ENCODE assay signal across 1 cellular context in the genomic region with DNA sequence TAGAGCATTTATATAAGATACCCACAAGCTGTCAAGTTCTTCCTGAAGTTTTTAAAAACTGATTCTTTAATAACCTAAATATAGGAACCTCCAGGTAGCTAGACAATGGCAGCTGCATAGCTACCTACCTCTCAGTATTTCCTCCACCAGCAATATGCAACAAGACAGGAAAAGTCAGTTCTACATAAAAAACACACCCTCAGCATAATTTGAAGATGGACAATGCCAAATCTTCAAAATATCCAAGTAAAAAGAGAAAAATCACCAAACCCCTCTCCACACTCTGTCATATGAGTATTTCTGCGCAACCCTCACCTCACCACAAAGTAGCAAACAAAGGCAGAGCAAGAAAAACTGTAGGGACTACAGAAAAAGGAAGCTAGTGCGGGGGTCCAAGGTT.
TF ChIP-seq lines count a peak whose summit lies in the region.

No MANE protein-coding gene starts in this region.

TF ChIP-seq in K562, 482 proteins besides CTCF, POLR2A, EP300 and RAD21:
- no peak for TF ChIP-seq NCOA6 (IDR thresholded peaks at IDR 0.05)
- no peak for TF ChIP-seq RBM25 (IDR thresholded peaks at IDR 0.05; ENCODE audit: low read depth, low read length, severe bottlenecking)
- peak; percentile 61 for TF ChIP-seq ZNF316 (IDR thresholded peaks at IDR 0.05)
- TF ChIP-seq, protein P1, sequence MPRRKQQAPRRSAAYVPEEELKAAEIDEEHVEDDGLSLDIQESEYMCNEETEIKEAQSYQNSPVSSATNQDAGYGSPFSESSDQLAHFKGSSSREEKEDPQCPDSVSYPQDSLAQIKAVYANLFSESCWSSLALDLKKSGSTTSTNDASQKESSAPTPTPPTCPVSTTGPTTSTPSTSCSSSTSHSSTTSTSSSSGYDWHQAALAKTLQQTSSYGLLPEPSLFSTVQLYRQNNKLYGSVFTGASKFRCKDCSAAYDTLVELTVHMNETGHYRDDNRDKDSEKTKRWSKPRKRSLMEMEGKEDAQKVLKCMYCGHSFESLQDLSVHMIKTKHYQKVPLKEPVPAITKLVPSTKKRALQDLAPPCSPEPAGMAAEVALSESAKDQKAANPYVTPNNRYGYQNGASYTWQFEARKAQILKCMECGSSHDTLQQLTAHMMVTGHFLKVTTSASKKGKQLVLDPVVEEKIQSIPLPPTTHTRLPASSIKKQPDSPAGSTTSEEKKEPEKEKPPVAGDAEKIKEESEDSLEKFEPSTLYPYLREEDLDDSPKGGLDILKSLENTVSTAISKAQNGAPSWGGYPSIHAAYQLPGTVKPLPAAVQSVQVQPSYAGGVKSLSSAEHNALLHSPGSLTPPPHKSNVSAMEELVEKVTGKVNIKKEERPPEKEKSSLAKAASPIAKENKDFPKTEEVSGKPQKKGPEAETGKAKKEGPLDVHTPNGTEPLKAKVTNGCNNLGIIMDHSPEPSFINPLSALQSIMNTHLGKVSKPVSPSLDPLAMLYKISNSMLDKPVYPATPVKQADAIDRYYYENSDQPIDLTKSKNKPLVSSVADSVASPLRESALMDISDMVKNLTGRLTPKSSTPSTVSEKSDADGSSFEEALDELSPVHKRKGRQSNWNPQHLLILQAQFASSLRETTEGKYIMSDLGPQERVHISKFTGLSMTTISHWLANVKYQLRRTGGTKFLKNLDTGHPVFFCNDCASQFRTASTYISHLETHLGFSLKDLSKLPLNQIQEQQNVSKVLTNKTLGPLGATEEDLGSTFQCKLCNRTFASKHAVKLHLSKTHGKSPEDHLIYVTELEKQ (CRISPR knock-in tag; IDR thresholded peaks at IDR 0.05): no peak
- no peak for TF ChIP-seq SIRT6 (IDR thresholded peaks at IDR 0.05; ENCODE audit: low read depth, low read length)
- TF ChIP-seq, protein P2, sequence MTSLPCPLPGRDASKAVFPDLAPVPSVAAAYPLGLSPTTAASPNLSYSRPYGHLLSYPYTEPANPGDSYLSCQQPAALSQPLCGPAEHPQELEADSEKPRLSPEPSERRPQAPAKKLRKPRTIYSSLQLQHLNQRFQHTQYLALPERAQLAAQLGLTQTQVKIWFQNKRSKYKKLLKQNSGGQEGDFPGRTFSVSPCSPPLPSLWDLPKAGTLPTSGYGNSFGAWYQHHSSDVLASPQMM (CRISPR knock-in tag; IDR thresholded peaks at IDR 0.05): no peak
- no peak for TF ChIP-seq ATF1 (CRISPR knock-in tag; IDR thresholded peaks at IDR 0.05)
- TF ChIP-seq ATF1 (tag; IDR thresholded peaks at IDR 0.05): no peak
- TF ChIP-seq DACH1 (IDR thresholded peaks at IDR 0.05; ENCODE audit: partially characterized antibody): no peak
- TF ChIP-seq PTTG1 (tag; IDR thresholded peaks at IDR 0.05; ENCODE audit: low read depth): no peak
- peak; percentile 31; the same call in 1 of the 2 replicates for TF ChIP-seq C11orf30 (IDR thresholded peaks at IDR 0.05; ENCODE audit: low read depth)
- TF ChIP-seq PCBP1 (IDR thresholded peaks at IDR 0.05; ENCODE audit: low read depth, low read length, poor library complexity, severe bottlenecking): no peak
TF ChIP-seq in K562: peak in this region for 2.
